Comparison of ENCODE assay signal across 17 cellular contexts in the genomic region with DNA sequence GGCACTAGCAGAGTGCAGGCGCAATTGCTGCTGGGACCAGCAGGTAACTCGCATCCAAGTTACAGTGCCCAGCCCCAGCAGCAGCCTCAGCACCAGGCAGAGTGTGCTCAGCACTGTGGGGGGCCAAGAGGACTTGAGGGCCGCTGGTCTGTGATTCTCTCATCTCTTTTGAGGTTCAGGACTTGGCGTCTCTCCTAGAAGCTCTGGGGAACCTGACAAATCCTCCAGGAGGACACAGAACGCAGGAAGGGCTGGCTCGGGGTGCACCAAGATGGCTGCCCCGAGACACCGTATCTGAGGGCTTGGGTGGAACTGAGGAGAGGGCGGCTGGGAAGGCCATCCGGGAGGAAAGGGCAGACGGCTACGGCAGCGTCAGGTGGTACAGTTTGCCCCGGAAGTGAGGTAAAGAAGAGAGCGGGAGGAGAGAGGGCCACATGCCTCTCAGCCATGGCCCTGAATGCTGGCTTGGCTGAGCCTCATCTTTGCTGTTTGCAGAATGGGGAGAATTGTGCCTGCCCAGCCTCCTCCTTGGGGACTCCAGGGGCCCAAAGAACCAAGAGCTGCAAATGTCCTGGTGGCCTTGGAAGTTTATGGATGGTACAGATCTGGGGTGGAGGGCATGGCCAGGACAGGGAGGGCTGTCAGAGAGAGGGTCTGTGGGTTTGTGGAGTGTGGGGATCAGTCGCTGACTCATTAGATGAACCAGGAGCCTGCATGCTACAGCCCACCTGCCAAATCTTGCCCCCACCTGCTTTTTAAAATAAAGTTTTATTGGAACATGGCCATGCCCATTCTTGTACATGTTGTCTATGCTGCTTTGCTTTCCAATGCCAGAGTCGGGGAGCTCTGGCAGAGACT.
A peak's percentile ranks its signal among the peaks of the same experiment; 100 is the strongest.
DNase-seq lines count a peak whose midpoint lies in the region; ATAC-seq, FAIRE-seq and TF ChIP-seq lines count a peak whose summit lies in the region.
"Had no signal": no experiment of that assay in that cellular context is flagged by ENCODE, and none has a peak within 500 bp of the region (broad histone marks: within the 10 kb centered on the region; RNA-seq: fewer than 3 reads in every experiment).

No MANE protein-coding gene starts in this region.

- H3K9me3 Mint-ChIP-seq in activated naive CD4-positive, alpha-beta T cell treated with anti-CD3 and anti-CD28 coated beads for 36 hours: peaks cover 8% of the 10 kb centered on the region
- H3K9me3 Mint-ChIP-seq: activated CD8-positive, alpha-beta T cell treated with anti-CD3 and anti-CD28 coated beads for 36 hours; activated T-helper 1 cell treated with anti-CD3 and anti-CD28 coated beads, Interleukin-12 subunit alpha, Interleukin-12 subunit beta, Interleukin-2, Interleukin-4 antibody, amounts not matched to agents 30 ng/mL and 10 ng/mL and 1 ng/mL, durations not matched to agents 14 hours and 24 hours and 36 hours had no signal

- TF ChIP-seq POLR2A in stomach (IDR thresholded peaks at IDR 0.05): no peak

- intact Hi-C loops in activated naive CD4-positive, alpha-beta T cell treated with anti-CD3 and anti-CD28 coated beads for 36 hours (cut with micrococcal nuclease): no loop called here
- intact Hi-C loops in stomach (cut with DNase I; ENCODE audit: low total_unique reads): no loop called here

- no peaks in the 10 kb centered on the region for H3K4me1 Mint-ChIP-seq in activated naive CD4-positive, alpha-beta T cell treated with anti-CD3 and anti-CD28 coated beads for 36 hours (ENCODE audit: low read depth)

- no peak overlapping the region for H3K4me3 Mint-ChIP-seq in activated naive CD4-positive, alpha-beta T cell treated with anti-CD3 and anti-CD28 coated beads for 36 hours
- H3K4me3 Mint-ChIP-seq: activated CD8-positive, alpha-beta T cell treated with anti-CD3 and anti-CD28 coated beads for 36 hours; activated T-helper 1 cell treated with anti-CD3 and anti-CD28 coated beads, Interleukin-12 subunit alpha, Interleukin-12 subunit beta, Interleukin-2, Interleukin-4 antibody, amounts not matched to agents 30 ng/mL and 10 ng/mL and 1 ng/mL, durations not matched to agents 14 hours and 24 hours and 36 hours had no signal

- FAIRE-seq in GM19239 (lab: Jason Lieb, UNC): no peak
- FAIRE-seq: GM12892 had no signal

- H3K27me3 ChIP-seq in stomach: peaks cover 0 to 30% (median 0%) of the 10 kb centered on the region in 3 donors
- H3K27me3 ChIP-seq: SJCRH30 had no signal

- no peak for TF ChIP-seq CTCF in stomach (IDR thresholded peaks at IDR 0.05)

- DNase-seq in activated naive CD4-positive, alpha-beta T cell treated with Interleukin-2 at 50 U/mL for 16 hours: peak; percentile 1
- DNase-seq in activated naive CD4-positive, alpha-beta T cell (lab: John Stamatoyannopoulos, UW): no peak
- DNase-seq in activated naive CD4-positive, alpha-beta T cell treated with anti-CD3 and anti-CD28 coated beads for 36 hours: peak; percentile 1
- DNase-seq in left lobe of liver (ENCODE audit: low spot score) (peak; percentile 36), stomach (peak; percentile 19), COLO668 (lab: John Stamatoyannopoulos, UW; ENCODE audit: unreplicated experiment) (no peak), GM19239 (ENCODE audit: insufficient read length, low spot score) (no peak), GF-D8 (lab: John Stamatoyannopoulos, UW) (no peak)
- DNase-seq: activated CD8-positive, alpha-beta T cell treated with anti-CD3 and anti-CD28 coated beads for 36 hours; effector memory CD4-positive, alpha-beta T cell; lower lobe of right lung; NCI-H2227 treated with DMSO at 0.1 percent for 48 hours; NCI-H82; SJCRH30 had no signal

- 91 to 93% (median 92%) methylated on average over 15 to 17 of the region's 17 CpGs for WGBS in stomach, 5 donors

- H3K4me1 ChIP-seq in stomach: peaks cover 0 to 20% (median 9%) of the 10 kb centered on the region in 4 donors
- H3K4me1 ChIP-seq: lower lobe of right lung, parathyroid adenoma had no signal

- no peak overlapping the region for H3K27ac ChIP-seq in stomach
- H3K27ac ChIP-seq: lower lobe of right lung, parathyroid adenoma, SJCRH30 had no signal

- no peak for TF ChIP-seq EP300 in stomach (IDR thresholded peaks at IDR 0.05)

- H3K27ac Mint-ChIP-seq in activated naive CD4-positive, alpha-beta T cell treated with anti-CD3 and anti-CD28 coated beads for 36 hours: no peak overlapping the region
- H3K27ac Mint-ChIP-seq: activated CD8-positive, alpha-beta T cell treated with anti-CD3 and anti-CD28 coated beads for 36 hours; activated T-helper 1 cell treated with anti-CD3 and anti-CD28 coated beads, Interleukin-12 subunit alpha, Interleukin-12 subunit beta, Interleukin-2, Interleukin-4 antibody, amounts not matched to agents 30 ng/mL and 10 ng/mL and 1 ng/mL, durations not matched to agents 14 hours and 24 hours and 36 hours had no signal

- no peaks in the 10 kb centered on the region for H3K36me3 Mint-ChIP-seq in activated naive CD4-positive, alpha-beta T cell treated with anti-CD3 and anti-CD28 coated beads for 36 hours (ENCODE audit: low read depth)

- no peak for ATAC-seq in left lobe of liver
- ATAC-seq: activated CD8-positive, alpha-beta T cell treated with anti-CD3 and anti-CD28 coated beads for 36 hours; lower lobe of right lung had no signal

- no peaks in the 10 kb centered on the region for H3K27me3 Mint-ChIP-seq in activated naive CD4-positive, alpha-beta T cell treated with anti-CD3 and anti-CD28 coated beads for 36 hours (ENCODE audit: low read depth)
- H3K27me3 Mint-ChIP-seq: activated CD8-positive, alpha-beta T cell treated with anti-CD3 and anti-CD28 coated beads for 36 hours had no signal

- no peaks in the 10 kb centered on the region for H3K36me3 ChIP-seq in stomach
- H3K36me3 ChIP-seq: lower lobe of right lung, SJCRH30 had no signal

- H3K9me3 ChIP-seq in stomach: peaks cover 0 to 8% (median 6%) of the 10 kb centered on the region in 4 donors
- H3K9me3 ChIP-seq: lower lobe of right lung had no signal

- CTCF ChIA-PET in activated naive CD4-positive, alpha-beta T cell treated with anti-CD3 and anti-CD28 coated beads for 36 hours (lab: Charles Lee): no interaction called here

- H3K4me3 ChIP-seq in stomach: no peak overlapping the region
- H3K4me3 ChIP-seq: lower lobe of right lung, SJCRH30 had no signal

Comparison
In these comparisons a context has a peak if more than half of its experiments do, and no peak if none do; other contexts are left out.
1. DNase-seq: peak in activated naive CD4-positive, alpha-beta T cell treated with Interleukin-2 at 50 U/mL for 16 hours (single experiment), activated naive CD4-positive, alpha-beta T cell treated with anti-CD3 and anti-CD28 coated beads for 36 hours (single experiment), left lobe of liver (single experiment) and stomach (single experiment); none in activated naive CD4-positive, alpha-beta T cell (0 of 4), COLO668 (single experiment), GM19239 (single experiment) and GF-D8 (single experiment).